In genomic region chr19:532578-533484, GRCh38 we compare ENCODE assay signal across 8 cellular contexts. TPM values are rescaled to one million over a fixed set of nuclear protein-coding genes. Genes with fewer than 3 reads are reported as not detected.
A peak's percentile ranks its signal among the peaks of the same experiment; 100 is the strongest.
DNase-seq lines count a peak whose midpoint lies in the region; ATAC-seq lines count a peak whose summit lies in the region.

No MANE protein-coding gene starts in this region.

- H3K27me3 ChIP-seq in subcutaneous abdominal adipose tissue (ENCODE audit: control insufficient read depth in 5 of 5, insufficient read depth in 4 of 5, low read length in 5 of 5): no peaks in the 10 kb centered on the region

- no peak for ATAC-seq in activated CD4-positive, alpha-beta T cell treated with anti-CD3 and anti-CD28 coated beads for 36 hours

- H3K27ac ChIP-seq in subcutaneous abdominal adipose tissue (ENCODE audit: low read depth, low read length): peak overlapping the region; percentile 88

- peaks cover 8 to 45% (median 33%) of the 10 kb centered on the region in 5 donors for H3K4me1 ChIP-seq in subcutaneous abdominal adipose tissue (ENCODE audit: control insufficient read depth in 5 of 5, insufficient read depth in 5 of 5, low read length in 5 of 5)

- no peaks in the 10 kb centered on the region for H3K36me3 Mint-ChIP-seq in activated CD4-positive, alpha-beta T cell treated with anti-CD3 and anti-CD28 coated beads for 36 hours (ENCODE audit: low read depth)
- H3K36me3 Mint-ChIP-seq in activated CD4-positive, alpha-beta T cell treated with anti-CD3 and anti-CD28 coated beads, Interleukin-2, amount 10 ng/mL, durations not matched to agents 7 days and 5 days (ENCODE audit: low read depth): peaks cover 5% of the 10 kb centered on the region

- peak overlapping the region; percentile 84 to 96 (median 88) for H3K9ac ChIP-seq in subcutaneous abdominal adipose tissue (ENCODE audit: low read length in 5 of 5)

- H3K27ac Mint-ChIP-seq in activated CD4-positive, alpha-beta T cell treated with anti-CD3 and anti-CD28 coated beads for 36 hours: peak overlapping the region; percentile 77
- H3K27ac Mint-ChIP-seq in activated CD4-positive, alpha-beta T cell treated with anti-CD3 and anti-CD28 coated beads, Interleukin-2, amount 10 ng/mL, durations not matched to agents 7 days and 5 days: peak overlapping the region; percentile 88

- peak overlapping the region; percentile 76 to 91 (median 79) for H3K4me3 ChIP-seq in subcutaneous abdominal adipose tissue (ENCODE audit: low read depth in 1 of 5, low read length in 5 of 5)

- H3K4me3 Mint-ChIP-seq in activated CD4-positive, alpha-beta T cell treated with anti-CD3 and anti-CD28 coated beads for 36 hours: peak overlapping the region; percentile 78
- peak overlapping the region; percentile 85 for H3K4me3 Mint-ChIP-seq in activated CD4-positive, alpha-beta T cell treated with anti-CD3 and anti-CD28 coated beads, Interleukin-2, amount 10 ng/mL, durations not matched to agents 7 days and 5 days

- peaks cover 24% of the 10 kb centered on the region for H3K4me1 Mint-ChIP-seq in activated CD4-positive, alpha-beta T cell treated with anti-CD3 and anti-CD28 coated beads for 36 hours
- H3K4me1 Mint-ChIP-seq in activated CD4-positive, alpha-beta T cell treated with anti-CD3 and anti-CD28 coated beads, Interleukin-2, amount 10 ng/mL, durations not matched to agents 7 days and 5 days: peaks cover 20% of the 10 kb centered on the region

- no peaks in the 10 kb centered on the region for H3K27me3 Mint-ChIP-seq in activated CD4-positive, alpha-beta T cell treated with anti-CD3 and anti-CD28 coated beads for 36 hours
- H3K27me3 Mint-ChIP-seq in activated CD4-positive, alpha-beta T cell treated with anti-CD3 and anti-CD28 coated beads, Interleukin-2, amount 10 ng/mL, durations not matched to agents 7 days and 5 days: no peaks in the 10 kb centered on the region

- intact Hi-C loops in activated CD4-positive, alpha-beta T cell treated with anti-CD3 and anti-CD28 coated beads for 36 hours (cut with DNase I, micrococcal nuclease): loop anchor here in 1 of 2 experiments (2.0 kb wide), 1 partner anchor 40 kb away; the partner anchor contains the start of gene BSG

- POLR2A ChIA-PET in activated CD4-positive, alpha-beta T cell treated with anti-CD3 and anti-CD28 coated beads for 36 hours (lab: Charles Lee): no interaction called here
- POLR2A ChIA-PET in activated CD4-positive, alpha-beta T cell treated with anti-CD3 and anti-CD28 coated beads, Interleukin-2, amount 10 ng/mL, durations not matched to agents 7 days and 5 days (lab: Charles Lee): no interaction called here

- peaks cover 0 to 26% (median 25%) of the 10 kb centered on the region in 5 donors for H3K36me3 ChIP-seq in subcutaneous abdominal adipose tissue (ENCODE audit: control insufficient read depth in 5 of 5, insufficient read depth in 5 of 5, low read length in 5 of 5)

- peak; percentile 60 for DNase-seq in activated CD4-positive, alpha-beta T cell treated with anti-CD3 and anti-CD28 coated beads for 36 hours
- no peak for DNase-seq in activated CD4-positive, alpha-beta T cell treated with anti-CD3 and anti-CD28 coated beads for 1 hour
- DNase-seq in MV-4-11 (lab: John Stamatoyannopoulos, UW) (peak; percentile 46), epidermal melanocyte (ENCODE audit: insufficient read length, low spot score) (peak; percentile 63), medulla oblongata (ENCODE audit: extremely low spot score) (peak; percentile 84), NCI-H1436 (lab: John Stamatoyannopoulos, UW) (no peak)
- DNase-seq in activated CD4-positive, alpha-beta T cell treated with anti-CD3 and anti-CD28 coated beads, Interleukin-2, amount 10 ng/mL, durations not matched to agents 7 days and 5 days: peak; percentile 55

- H3K9me3 Mint-ChIP-seq in activated CD4-positive, alpha-beta T cell treated with anti-CD3 and anti-CD28 coated beads for 36 hours (ENCODE audit: low read depth): no peaks in the 10 kb centered on the region
- no peaks in the 10 kb centered on the region for H3K9me3 Mint-ChIP-seq in activated CD4-positive, alpha-beta T cell treated with anti-CD3 and anti-CD28 coated beads, Interleukin-2, amount 10 ng/mL, durations not matched to agents 7 days and 5 days

- no peaks in the 10 kb centered on the region for H3K9me3 ChIP-seq in subcutaneous abdominal adipose tissue (ENCODE audit: control insufficient read depth in 5 of 5, low read length in 5 of 5)

- CTCF ChIA-PET in activated CD4-positive, alpha-beta T cell treated with anti-CD3 and anti-CD28 coated beads for 36 hours (lab: Charles Lee): interaction anchor here (0.7 to 2.6 kb wide), 9 partner anchors 9 to 124 kb away, joined by 3 to 20 read pairs (median 3); no protein-coding TSS in a partner anchor
- CTCF ChIA-PET in activated CD4-positive, alpha-beta T cell treated with anti-CD3 and anti-CD28 coated beads, Interleukin-2, amount 10 ng/mL, durations not matched to agents 7 days and 5 days (lab: Charles Lee): interaction anchor here (1.1 to 5.0 kb wide), 7 partner anchors 10 to 208 kb away, joined by 3 to 47 read pairs (median 6); partner anchors contain the start of gene TPGS1

RNA-seq across cellular contexts. Expression of gene CDC34, which starts 1.3 kb away (rescaled TPM):
- 10 to 100 TPM; 36.7 to 41.5 TPM for total RNA-seq in activated CD4-positive, alpha-beta T cell treated with anti-CD3 and anti-CD28 coated beads for 36 hours
- 10 to 100 TPM; 43.7 to 50.8 TPM for total RNA-seq in activated CD4-positive, alpha-beta T cell treated with anti-CD3 and anti-CD28 coated beads, Interleukin-2, amount 10 ng/mL, durations not matched to agents 7 days and 5 days

RNA-seq across cellular contexts. Expression of gene GZMM, which starts 11.0 kb away (rescaled TPM):
- total RNA-seq in activated CD4-positive, alpha-beta T cell treated with anti-CD3 and anti-CD28 coated beads for 36 hours: 10 to 100 TPM; 22.5 to 25.3 TPM
- 10 to 100 TPM; 44.5 to 47.4 TPM for total RNA-seq in activated CD4-positive, alpha-beta T cell treated with anti-CD3 and anti-CD28 coated beads, Interleukin-2, amount 10 ng/mL, durations not matched to agents 7 days and 5 days

RNA-seq across cellular contexts. Expression of gene TPGS1, which starts 25.5 kb away (rescaled TPM):
- total RNA-seq in activated CD4-positive, alpha-beta T cell treated with anti-CD3 and anti-CD28 coated beads for 36 hours: 1 to 10 TPM; 6.4 to 8.4 TPM
- 10 to 100 TPM; 21.6 to 27.1 TPM for total RNA-seq in activated CD4-positive, alpha-beta T cell treated with anti-CD3 and anti-CD28 coated beads, Interleukin-2, amount 10 ng/mL, durations not matched to agents 7 days and 5 days

RNA-seq across cellular contexts. Expression of gene MADCAM1, which starts 36.5 kb away (rescaled TPM):
- under 1 TPM in 1 of 2 experiments, not detected in 1; 0.14 TPM for total RNA-seq in activated CD4-positive, alpha-beta T cell treated with anti-CD3 and anti-CD28 coated beads for 36 hours
- total RNA-seq in activated CD4-positive, alpha-beta T cell treated with anti-CD3 and anti-CD28 coated beads, Interleukin-2, amount 10 ng/mL, durations not matched to agents 7 days and 5 days: under 1 TPM in 1 of 2 experiments, not detected in 1; 0.15 TPM

RNA-seq across cellular contexts. Expression of gene BSG, which starts 39.6 kb away (rescaled TPM):
- total RNA-seq in activated CD4-positive, alpha-beta T cell treated with anti-CD3 and anti-CD28 coated beads for 36 hours: 100 to 1,000 TPM; 165 to 175 TPM
- 100 to 1,000 TPM; 233 TPM for total RNA-seq in activated CD4-positive, alpha-beta T cell treated with anti-CD3 and anti-CD28 coated beads, Interleukin-2, amount 10 ng/mL, durations not matched to agents 7 days and 5 days

Comparison
In these comparisons a context has a peak if more than half of its experiments do, and no peak if none do; other contexts are left out.
1. DNase-seq: peak in activated CD4-positive, alpha-beta T cell treated with anti-CD3 and anti-CD28 coated beads for 36 hours (single experiment), MV-4-11 (single experiment), activated CD4-positive, alpha-beta T cell treated with anti-CD3 and anti-CD28 coated beads, Interleukin-2, amount 10 ng/mL, durations not matched to agents 7 days and 5 days (single experiment), epidermal melanocyte (single experiment) and medulla oblongata (single experiment); none in activated CD4-positive, alpha-beta T cell treated with anti-CD3 and anti-CD28 coated beads for 1 hour (single experiment) and NCI-H1436 (single experiment).